Comparison of ENCODE assay signal across 10 cellular contexts in the genomic region with DNA sequence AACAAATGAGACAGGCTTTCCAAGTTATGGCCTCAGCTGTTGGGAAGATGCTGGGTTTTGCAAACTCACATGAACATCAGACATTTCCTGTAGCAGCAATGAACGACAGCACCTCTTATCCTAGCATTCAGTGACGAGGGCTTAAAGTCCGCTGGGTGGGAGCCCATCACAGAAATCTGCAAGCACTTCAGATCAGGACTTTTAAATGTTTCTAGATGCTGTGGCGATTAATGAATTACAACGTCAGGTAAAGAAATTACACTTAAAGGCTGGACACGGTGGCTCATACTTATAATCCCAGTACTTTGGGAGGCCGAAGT. TPM values are rescaled to one million over a fixed set of nuclear protein-coding genes. Genes with fewer than 3 reads are reported as not detected.
DNase-seq lines count a peak whose midpoint lies in the region; ATAC-seq and TF ChIP-seq lines count a peak whose summit lies in the region.
"Had no signal": no experiment of that assay in that cellular context is flagged by ENCODE, and none has a peak within 500 bp of the region (broad histone marks: within the 10 kb centered on the region; RNA-seq: fewer than 3 reads in every experiment).

No MANE protein-coding gene starts in this region.

- H3K27ac ChIP-seq in transverse colon, result peak overlapping the region; percentile 43 to 87 (median 68)

- H3K9me3 ChIP-seq in iPS-15b (ENCODE audit: control insufficient read depth, insufficient read depth, low read length) (no peaks in the 10 kb centered on the region), transverse colon (no peaks in the 10 kb centered on the region)

- intact Hi-C loops in transverse colon (cut with DNase I; ENCODE audit: low total_unique reads), result no loop called here

- H3K27me3 ChIP-seq in iPS-15b (ENCODE audit: control insufficient read depth, insufficient read depth, low read length), result no peaks in the 10 kb centered on the region
- no peaks in the 10 kb centered on the region for H3K27me3 ChIP-seq in transverse colon

- H3K27me3 Mint-ChIP-seq in activated T-cell treated with anti-CD3 and anti-CD28 coated beads, Interleukin-2, amount 50 U/mL, for 24 hours, result no peaks in the 10 kb centered on the region
- H3K27me3 Mint-ChIP-seq in activated naive CD4-positive, alpha-beta T cell treated with anti-CD3 and anti-CD28 coated beads, Interleukin-2, amount 50 U/mL, for 24 hours, result no peaks in the 10 kb centered on the region

- H3K36me3 ChIP-seq in iPS-15b (ENCODE audit: control insufficient read depth, insufficient read depth, low read length), result peaks cover 61% of the 10 kb centered on the region
- H3K36me3 ChIP-seq in transverse colon, result peaks cover 0 to 7% (median 0%) of the 10 kb centered on the region in 4 donors

- no peak for TF ChIP-seq CTCF in transverse colon (IDR thresholded peaks at IDR 0.05)

- peak overlapping the region; percentile 15 for H3K4me3 ChIP-seq in iPS-15b (ENCODE audit: low read depth, low read length)
- H3K4me3 ChIP-seq in transverse colon, result no peak overlapping the region

- TF ChIP-seq EP300 in transverse colon (IDR thresholded peaks at IDR 0.05; ENCODE audit: low read depth), result no peak

- no peaks in the 10 kb centered on the region for H3K9me3 Mint-ChIP-seq in activated T-cell treated with anti-CD3 and anti-CD28 coated beads, Interleukin-2, amount 50 U/mL, for 24 hours
- no peaks in the 10 kb centered on the region for H3K9me3 Mint-ChIP-seq in activated naive CD4-positive, alpha-beta T cell treated with anti-CD3 and anti-CD28 coated beads, Interleukin-2, amount 50 U/mL, for 24 hours

- in situ Hi-C loops in transverse colon (cut with MboI; ENCODE audit: low pct_ligation_motif_present in 1 of 4, low pct_unique_long_range_greater_than_20kb in 1 of 4, low sequenced_read_pairs in 3 of 4), result loop anchor here in 2 of 4 donors (25.0 kb wide), 1 partner anchor 138 kb away; no protein-coding TSS in a partner anchor

- H3K9ac ChIP-seq in iPS-15b (ENCODE audit: low read depth, low read length), result no peak overlapping the region

- peak overlapping the region; percentile 91 for H3K4me3 Mint-ChIP-seq in activated T-cell treated with anti-CD3 and anti-CD28 coated beads, Interleukin-2, amount 50 U/mL, for 24 hours
- peak overlapping the region; percentile 98 for H3K4me3 Mint-ChIP-seq in activated naive CD4-positive, alpha-beta T cell treated with anti-CD3 and anti-CD28 coated beads, Interleukin-2, amount 50 U/mL, for 24 hours

- no peak for DNase-seq in activated T-cell treated with anti-CD3 and anti-CD28 coated beads, Interleukin-2, amount 50 U/mL, for 24 hours
- no peak for DNase-seq in activated T-cell treated with anti-CD3 and anti-CD28 coated beads for 4 hours
- DNase-seq in transverse colon, result no peak
- no peak for DNase-seq in NCI-H2196 (lab: John Stamatoyannopoulos, UW; ENCODE audit: unreplicated experiment)
- DNase-seq: glutamatergic neuron; stimulated activated CD4-positive, alpha-beta T cell treated with anti-CD3 and anti-CD28 coated beads, Interleukin-2, amount 100 ng/mL, for 48 hours had no signal

- H3K4me1 Mint-ChIP-seq in activated T-cell treated with anti-CD3 and anti-CD28 coated beads, Interleukin-2, amount 50 U/mL, for 24 hours (ENCODE audit: low read depth), result peaks cover 82% of the 10 kb centered on the region
- peaks cover 77% of the 10 kb centered on the region for H3K4me1 Mint-ChIP-seq in activated naive CD4-positive, alpha-beta T cell treated with anti-CD3 and anti-CD28 coated beads, Interleukin-2, amount 50 U/mL, for 24 hours

- ATAC-seq in HG03139 (IDR thresholded peaks at IDR 0.05; ENCODE audit: unreplicated experiment) (no peak), HG02885 (IDR thresholded peaks at IDR 0.05; ENCODE audit: poor library complexity, unreplicated experiment) (no peak)

- WGBS in transverse colon (ENCODE audit: low coverage in 1 of 2), 2 donors, result 55 to 66% methylated on average over 6 to 7 of the region's 7 CpGs

- H3K36me3 Mint-ChIP-seq in activated T-cell treated with anti-CD3 and anti-CD28 coated beads, Interleukin-2, amount 50 U/mL, for 24 hours (ENCODE audit: low read depth), result peaks cover 86% of the 10 kb centered on the region
- peaks cover 41% of the 10 kb centered on the region for H3K36me3 Mint-ChIP-seq in activated naive CD4-positive, alpha-beta T cell treated with anti-CD3 and anti-CD28 coated beads, Interleukin-2, amount 50 U/mL, for 24 hours

- H3K27ac Mint-ChIP-seq in activated T-cell treated with anti-CD3 and anti-CD28 coated beads, Interleukin-2, amount 50 U/mL, for 24 hours, result peak overlapping the region; percentile 97
- peak overlapping the region; percentile 86 for H3K27ac Mint-ChIP-seq in activated naive CD4-positive, alpha-beta T cell treated with anti-CD3 and anti-CD28 coated beads, Interleukin-2, amount 50 U/mL, for 24 hours

- H3K4me1 ChIP-seq in iPS-15b (ENCODE audit: control insufficient read depth, insufficient read depth, low read length), result peaks cover 36% of the 10 kb centered on the region
- H3K4me1 ChIP-seq in transverse colon, result peaks cover 16 to 55% (median 38%) of the 10 kb centered on the region in 4 donors

- TF ChIP-seq POLR2A in transverse colon (IDR thresholded peaks at IDR 0.05), result no peak

RNA-seq across cellular contexts. Expression of a gene that starts 3.8 kb away (rescaled TPM):
- total RNA-seq in transverse colon, result 10 to 100 TPM in 1 of 4 donors, 1 to 10 TPM in 3; 1.5 to 22.7 (median 8.7) TPM

RNA-seq across cellular contexts. Expression of a gene that starts 13.9 kb away (rescaled TPM):
- total RNA-seq in transverse colon, result 10 to 100 TPM; 18.7 to 51.9 (median 38.6) TPM
